ENCODE assay signal across 18 cellular contexts in genomic region chr7:24939406-24939805, GRCh38.
"Had no signal": no experiment of that assay in that cellular context is flagged by ENCODE, and none has a peak within 500 bp of the region (broad histone marks: within the 10 kb centered on the region; RNA-seq: fewer than 3 reads in every experiment).

No MANE protein-coding gene starts in this region.

- H3K4me3 Mint-ChIP-seq: activated CD4-positive, alpha-beta T cell treated with anti-CD3 and anti-CD28 coated beads, Interleukin-2, amount 10 ng/mL, durations not matched to agents 24 days and 14 days; activated naive CD8-positive, alpha-beta T cell; memory B cell; naive thymus-derived CD4-positive, alpha-beta T cell had no signal

- DNase-seq: activated CD4-positive, alpha-beta T cell treated with anti-CD3 and anti-CD28 coated beads, Interleukin-2, amount 10 ng/mL, durations not matched to agents 24 days and 14 days; activated CD4-positive, CD25-positive, alpha-beta regulatory T cell; activated CD8-positive, alpha-beta memory T cell treated with anti-CD3 and anti-CD28 coated beads for 24 hours; activated gamma-delta T cell treated with Interleukin-2 at 50 U/mL for 16 hours; amniotic stem cell; effector CD4-positive, alpha-beta T cell; glutamatergic neuron; left ventricle myocardium inferior; mucosa of descending colon; naive thymus-derived CD4-positive, alpha-beta T cell; stimulated activated CD4-positive, alpha-beta T cell treated with anti-CD3 and anti-CD28 coated beads, Interleukin-2, amount 100 ng/mL, for 48 hours; stimulated activated naive CD4-positive, alpha-beta T cell; substantia nigra; uterus had no signal

- H3K27me3 Mint-ChIP-seq: activated CD4-positive, alpha-beta T cell treated with anti-CD3 and anti-CD28 coated beads, Interleukin-2, amount 10 ng/mL, durations not matched to agents 24 days and 14 days; activated naive CD8-positive, alpha-beta T cell; memory B cell; naive thymus-derived CD4-positive, alpha-beta T cell had no signal

- H3K4me3 ChIP-seq: esophagus muscularis mucosa, left ventricle myocardium inferior, mucosa of descending colon, tibial nerve, uterus had no signal

- ATAC-seq: mucosa of descending colon; naive thymus-derived CD4-positive, alpha-beta T cell had no signal

- H3K27ac Mint-ChIP-seq: activated CD4-positive, alpha-beta T cell treated with anti-CD3 and anti-CD28 coated beads, Interleukin-2, amount 10 ng/mL, durations not matched to agents 24 days and 14 days; activated naive CD8-positive, alpha-beta T cell; naive thymus-derived CD4-positive, alpha-beta T cell had no signal
